27 cellular contexts compared by ENCODE assay signal in genomic region chr2:231691251-231691772, GRCh38.
"Had no signal": no experiment of that assay in that cellular context is flagged by ENCODE, and none has a peak within 500 bp of the region (broad histone marks: within the 10 kb centered on the region; RNA-seq: fewer than 3 reads in every experiment).

No MANE protein-coding gene starts in this region.

- ATAC-seq: gastroesophageal sphincter; left cardiac atrium; left ventricle myocardium superior; stimulated activated naive B cell treated with anti-CD40 and anti-IgM and Interleukin-4, amounts not matched to agents 10 μg/mL and 1 μg/mL and 100 μg/mL, for 72 hours; stimulated activated naive CD8-positive, alpha-beta T cell treated with anti-CD3 and anti-CD28 coated beads, Interleukin-15, amount 100 ng/mL, for 72 hours; upper lobe of right lung had no signal

- H3K4me1 ChIP-seq: testis, upper lobe of right lung had no signal

- H3K27ac Mint-ChIP-seq: immature natural killer cell; stimulated activated naive CD8-positive, alpha-beta T cell treated with anti-CD3 and anti-CD28 coated beads, Interleukin-15, amount 100 ng/mL, for 72 hours had no signal

- H3K27me3 ChIP-seq: esophagus muscularis mucosa, gastroesophageal sphincter, ovary, right atrium auricular region, sigmoid colon, testis, tibial nerve, upper lobe of right lung, vagina had no signal

- H3K27ac ChIP-seq: epithelial cell of prostate, esophagus muscularis mucosa, gastroesophageal sphincter, ovary, right atrium auricular region, sigmoid colon, skin epidermis, testis, tibial nerve, upper lobe of right lung, vagina had no signal

- H3K36me3 Mint-ChIP-seq: immature natural killer cell; naive B cell; stimulated activated naive B cell treated with anti-CD40 and anti-IgM and Interleukin-4, amounts not matched to agents 10 μg/mL and 1 μg/mL and 100 μg/mL, for 72 hours had no signal

- H3K27me3 Mint-ChIP-seq: naive B cell; stimulated activated naive B cell treated with anti-CD40 and anti-IgM and Interleukin-4, amounts not matched to agents 10 μg/mL and 1 μg/mL and 100 μg/mL, for 72 hours; stimulated activated naive CD8-positive, alpha-beta T cell treated with anti-CD3 and anti-CD28 coated beads, Interleukin-15, amount 100 ng/mL, for 72 hours had no signal

- H3K4me3 Mint-ChIP-seq: immature natural killer cell; naive B cell; nephron progenitor cell; stimulated activated naive B cell treated with anti-CD40 and anti-IgM and Interleukin-4, amounts not matched to agents 10 μg/mL and 1 μg/mL and 100 μg/mL, for 72 hours; stimulated activated naive CD8-positive, alpha-beta T cell treated with anti-CD3 and anti-CD28 coated beads, Interleukin-15, amount 100 ng/mL, for 72 hours had no signal

- H3K36me3 ChIP-seq: esophagus muscularis mucosa, gastroesophageal sphincter, ovary, right atrium auricular region, sigmoid colon, tibial nerve, upper lobe of right lung, vagina had no signal

- DNase-seq: cortex of kidney; effector memory CD4-positive, alpha-beta T cell; glutamatergic neuron; immature natural killer cell; left cardiac atrium; left ventricle myocardium superior; mesenchymal stem cell; midbrain; naive B cell; nephron progenitor cell; ovary; sigmoid colon; stimulated activated CD4-positive, alpha-beta T cell treated with anti-CD3 and anti-CD28 coated beads, Interleukin-2, amount 100 ng/mL, for 24 hours; stimulated activated CD4-positive, alpha-beta T cell treated with anti-CD3 and anti-CD28 coated beads, Interleukin-4, amount 100 ng/mL, for 4 hours; stimulated activated naive B cell treated with anti-CD40 and anti-IgM and Interleukin-4, amounts not matched to agents 10 μg/mL and 1 μg/mL and 100 μg/mL, for 72 hours; stimulated activated naive CD8-positive, alpha-beta T cell treated with anti-CD3 and anti-CD28 coated beads, Interleukin-15, amount 100 ng/mL, for 72 hours; testis; upper lobe of right lung had no signal

- H3K9me3 ChIP-seq: esophagus muscularis mucosa, gastroesophageal sphincter, ovary, right atrium auricular region, sigmoid colon, testis, tibial nerve, upper lobe of right lung, vagina had no signal

- H3K9me3 Mint-ChIP-seq: immature natural killer cell; naive B cell; nephron progenitor cell; stimulated activated naive B cell treated with anti-CD40 and anti-IgM and Interleukin-4, amounts not matched to agents 10 μg/mL and 1 μg/mL and 100 μg/mL, for 72 hours; stimulated activated naive CD8-positive, alpha-beta T cell treated with anti-CD3 and anti-CD28 coated beads, Interleukin-15, amount 100 ng/mL, for 72 hours had no signal

- H3K4me3 ChIP-seq: esophagus muscularis mucosa, gastroesophageal sphincter, lung, ovary, right atrium auricular region, sigmoid colon, skin epidermis, testis, tibial nerve, upper lobe of right lung, vagina had no signal

- FAIRE-seq: keratinocyte had no signal
